1 cellular context compared by ENCODE assay signal in genomic region chr3:39153977-39154299, GRCh38.
TF ChIP-seq lines count a peak whose summit lies in the region.

No MANE protein-coding gene starts in this region.

TF ChIP-seq in endothelial cell of umbilical vein, 7 proteins besides CTCF, POLR2A, EP300 and RAD21:
- no peak for TF ChIP-seq MAX (IDR thresholded peaks at IDR 0.05; ENCODE audit: insufficient read depth, insufficient read length)
- no peak for TF ChIP-seq GATA2 (IDR thresholded peaks at IDR 0.05; ENCODE audit: insufficient read depth, insufficient read length, low read depth, low read length)
- no peak for TF ChIP-seq EZH2 (IDR thresholded peaks at IDR 0.05; ENCODE audit: borderline replicate concordance, low read depth, low read length, severe bottlenecking)
- no peak for TF ChIP-seq JUN (IDR thresholded peaks at IDR 0.05; ENCODE audit: borderline replicate concordance, insufficient read depth, insufficient read length, low read depth)
- no peak for TF ChIP-seq MYC (IDR thresholded peaks at IDR 0.05; ENCODE audit: low read depth, low read length)
- TF ChIP-seq FOS (IDR thresholded peaks at IDR 0.05; ENCODE audit: borderline replicate concordance, insufficient read depth, low read length) = no peak
